8 cellular contexts compared by ENCODE assay signal in genomic region chr17:40309031-40309937, GRCh38. TPM values are rescaled to one million over a fixed set of nuclear protein-coding genes. Genes with fewer than 3 reads are reported as not detected.
DNase-seq lines count a peak whose midpoint lies in the region; TF ChIP-seq lines count a peak whose summit lies in the region.

RARA (plus strand) TSS chr17:40309180; CDS start chr17:40331219, 22,039 bp downstream.

- TF ChIP-seq POLR2A in lower leg skin (IDR thresholded peaks at IDR 0.05), result no peak

- TF ChIP-seq CTCF in OCI-LY3 (IDR thresholded peaks at IDR 0.05; ENCODE audit: low read depth, low read length) (no peak), colonic mucosa (IDR thresholded peaks at IDR 0.05) (no peak), lower leg skin (IDR thresholded peaks at IDR 0.05) (no peak), subcutaneous adipose tissue (IDR thresholded peaks at IDR 0.05; ENCODE audit: low read depth) (no peak)

- 8 to 11% methylated on average over 20 of the region's 20 CpGs for WGBS in lower leg skin, 2 donors

- H3K27ac ChIP-seq in OCI-LY3 (ENCODE audit: low read length), result no peak within 1 kb of the TSS
- peak within 1 kb of the TSS; percentile 61 for H3K27ac ChIP-seq in colonic mucosa

- H3K4me2 ChIP-seq in OCI-LY3 (ENCODE audit: low read length), result peak within 1 kb of the TSS; percentile 58

- H3K36me3 ChIP-seq in OCI-LY3 (replicated peaks; ENCODE audit: low read depth, low read length), result peaks cover 2% of the 10 kb centered on the region
- H3K36me3 ChIP-seq in colonic mucosa, result no peaks in the 10 kb centered on the region

- H4K20me1 ChIP-seq in OCI-LY3 (ENCODE audit: insufficient read depth, low read length), result 0 out of 2 replicates have a peak, but pooled peaks cover 2% of the 10 kb centered on the region

- H3K79me2 ChIP-seq in OCI-LY3 (ENCODE audit: low read length), result no peaks in the 10 kb centered on the region

- no peak within 1 kb of the TSS for H3K9ac ChIP-seq in OCI-LY3 (ENCODE audit: low read length)
- peak within 1 kb of the TSS; percentile 72 to 76 for H3K9ac ChIP-seq in colonic mucosa (ENCODE audit: low read depth in 2 of 2, low read length in 2 of 2)

- H3K4me3 ChIP-seq in OCI-LY3 (ENCODE audit: low read length), result peak within 1 kb of the TSS; percentile 53
- peak within 1 kb of the TSS; percentile 41 for H3K4me3 ChIP-seq in colonic mucosa
- peak within 1 kb of the TSS; percentile 14 for H3K4me3 ChIP-seq in lower leg skin (ENCODE audit: low read depth, poor library complexity, severe bottlenecking)

- DNase-seq in NCI-H748 (lab: John Stamatoyannopoulos, UW; ENCODE audit: unreplicated experiment), result peak; percentile 57
- no peak for DNase-seq in NCI-H748 treated with DMSO at 0.1 percent for 48 hours (lab: John Stamatoyannopoulos, UW)
- peak; percentile 79 for DNase-seq in colonic mucosa
- peak in 1 of 2 donors; percentile 86 for DNase-seq in lower leg skin (ENCODE audit: low spot score in 2 of 2)
- DNase-seq in COR-L47 (lab: John Stamatoyannopoulos, UW), result no peak
- no peak for DNase-seq in inferior parietal cortex (ENCODE audit: extremely low spot score)

- H3K4me1 ChIP-seq in OCI-LY3 (ENCODE audit: low read length) (peaks cover 47% of the 10 kb centered on the region), colonic mucosa (peaks cover 20% of the 10 kb centered on the region)

- no peak within 1 kb of the TSS; the same call in 1 of the 2 replicates for H2AFZ ChIP-seq in OCI-LY3 (ENCODE audit: low read depth, low read length)

- no peaks in the 10 kb centered on the region for H3K27me3 ChIP-seq in OCI-LY3 (ENCODE audit: low read depth, low read length)
- H3K27me3 ChIP-seq in colonic mucosa, result no peaks in the 10 kb centered on the region

- intact Hi-C loops in colonic mucosa (cut with DNase I) (no loop called here), lower leg skin (cut with DNase I; ENCODE audit: low total_unique reads) (loop anchor here (10.0 kb wide), 1 partner anchor 106 kb away; the partner anchor contains the start of gene TOP2A)

- H3K9me3 ChIP-seq in OCI-LY3 (ENCODE audit: insufficient read depth, low read length) (no peaks in the 10 kb centered on the region), colonic mucosa (no peaks in the 10 kb centered on the region)

RNA-seq across cellular contexts. Expression of gene RARA, which starts in this region (rescaled TPM):
- 10 to 100 TPM; 25.6 to 46.7 TPM for total RNA-seq in colonic mucosa
- total RNA-seq in lower leg skin, result 10 to 100 TPM; 18.1 to 38.0 (median 25.2) TPM
- total RNA-seq in subcutaneous adipose tissue, result 10 to 100 TPM; 13.9 to 21.5 (median 17.9) TPM

Comparison
In these comparisons a context has a peak if more than half of its experiments do, and no peak if none do; other contexts are left out.
1. DNase-seq: peak in NCI-H748 (single experiment) and colonic mucosa (single experiment); none in NCI-H748 treated with DMSO at 0.1 percent for 48 hours (single experiment), COR-L47 (single experiment) and inferior parietal cortex (single experiment).
2. Peak in every context shown above with its lines, with median percentiles within 50 percentile points of each other: H3K4me3 ChIP-seq.